ENCODE assay signal across 17 cellular contexts in genomic region chrX:10039821-10040793, GRCh38.
DNase-seq lines count a peak whose midpoint lies in the region; ATAC-seq and TF ChIP-seq lines count a peak whose summit lies in the region.
"Had no signal": no experiment of that assay in that cellular context is flagged by ENCODE, and none has a peak within 500 bp of the region (broad histone marks: within the 10 kb centered on the region; RNA-seq: fewer than 3 reads in every experiment).

No MANE protein-coding gene starts in this region.

- POLR2A ChIA-PET in activated CD4-positive, alpha-beta T cell treated with anti-CD3 and anti-CD28 coated beads, Interleukin-2, amount 10 ng/mL, durations not matched to agents 7 days and 5 days (lab: Charles Lee): no interaction called here
- POLR2A ChIA-PET in WTC11 (lab: Charles Lee): interaction anchor here (1.0 kb wide), 1 partner anchor 26 kb away, joined by 3 read pairs; no protein-coding TSS in a partner anchor

- peak overlapping the region; percentile 45 for H3K27ac Mint-ChIP-seq in activated CD4-positive, alpha-beta T cell treated with anti-CD3 and anti-CD28 coated beads, Interleukin-2, amount 10 ng/mL, durations not matched to agents 24 days and 14 days
- no peak overlapping the region for H3K27ac Mint-ChIP-seq in activated CD4-positive, alpha-beta T cell treated with anti-CD3 and anti-CD28 coated beads, Interleukin-2, amount 10 ng/mL, durations not matched to agents 7 days and 5 days
- peak overlapping the region; percentile 94 for H3K27ac Mint-ChIP-seq in WTC11
- H3K27ac Mint-ChIP-seq: activated CD8-positive, alpha-beta T cell treated with anti-CD3 and anti-CD28 coated beads, Interleukin-2, amount 10 ng/mL, durations not matched to agents 7 days and 5 days had no signal

- intact Hi-C loops in activated CD4-positive, alpha-beta T cell treated with anti-CD3 and anti-CD28 coated beads, Interleukin-2, amount 10 ng/mL, durations not matched to agents 24 days and 14 days (cut with micrococcal nuclease): no loop called here
- intact Hi-C loops in sigmoid colon (cut with DNase I) (no loop called here), body of pancreas (cut with DNase I) (no loop called here)

- peaks cover 5% of the 10 kb centered on the region for H3K4me1 Mint-ChIP-seq in activated CD4-positive, alpha-beta T cell treated with anti-CD3 and anti-CD28 coated beads, Interleukin-2, amount 10 ng/mL, durations not matched to agents 24 days and 14 days
- H3K4me1 Mint-ChIP-seq in activated CD4-positive, alpha-beta T cell treated with anti-CD3 and anti-CD28 coated beads, Interleukin-2, amount 10 ng/mL, durations not matched to agents 7 days and 5 days: no peaks in the 10 kb centered on the region
- peaks cover 50% of the 10 kb centered on the region for H3K4me1 Mint-ChIP-seq in WTC11

- no peak overlapping the region for H3K4me3 Mint-ChIP-seq in activated CD4-positive, alpha-beta T cell treated with anti-CD3 and anti-CD28 coated beads, Interleukin-2, amount 10 ng/mL, durations not matched to agents 24 days and 14 days
- H3K4me3 Mint-ChIP-seq in activated CD4-positive, alpha-beta T cell treated with anti-CD3 and anti-CD28 coated beads, Interleukin-2, amount 10 ng/mL, durations not matched to agents 7 days and 5 days: no peak overlapping the region
- peak overlapping the region; percentile 14; the same call in 1 of the 2 replicates for H3K4me3 Mint-ChIP-seq in WTC11
- H3K4me3 Mint-ChIP-seq: activated CD8-positive, alpha-beta T cell treated with anti-CD3 and anti-CD28 coated beads, Interleukin-2, amount 10 ng/mL, durations not matched to agents 7 days and 5 days had no signal

- H3K27ac ChIP-seq in sigmoid colon: peak overlapping the region in 3 of 4 donors; percentile 17 to 34 (median 21)
- H3K27ac ChIP-seq in body of pancreas: no peak overlapping the region
- H3K27ac ChIP-seq: cardiac muscle cell, HL-60, pancreas, testis had no signal

- H3K36me3 Mint-ChIP-seq in activated CD4-positive, alpha-beta T cell treated with anti-CD3 and anti-CD28 coated beads, Interleukin-2, amount 10 ng/mL, durations not matched to agents 24 days and 14 days (ENCODE audit: low read depth): peaks cover 3% of the 10 kb centered on the region
- H3K36me3 Mint-ChIP-seq in activated CD4-positive, alpha-beta T cell treated with anti-CD3 and anti-CD28 coated beads, Interleukin-2, amount 10 ng/mL, durations not matched to agents 7 days and 5 days (ENCODE audit: low read depth): no peaks in the 10 kb centered on the region
- peaks cover 6% of the 10 kb centered on the region for H3K36me3 Mint-ChIP-seq in WTC11

- ATAC-seq in WTC11: peak; percentile 11; the same call in 1 of the 2 replicates
- no peak for ATAC-seq in HG03354 (IDR thresholded peaks at IDR 0.05; ENCODE audit: poor library complexity, severe bottlenecking, unreplicated experiment)
- no peak for ATAC-seq in body of pancreas
- ATAC-seq: activated CD8-positive, alpha-beta T cell treated with anti-CD3 and anti-CD28 coated beads, Interleukin-2, amount 10 ng/mL, durations not matched to agents 7 days and 5 days; pancreas had no signal

- no peak for DNase-seq in activated CD4-positive, alpha-beta T cell treated with anti-CD3 and anti-CD28 coated beads, Interleukin-2, amount 10 ng/mL, durations not matched to agents 24 days and 14 days
- no peak for DNase-seq in activated CD4-positive, alpha-beta T cell treated with anti-CD3 and anti-CD28 coated beads, Interleukin-2, amount 10 ng/mL, durations not matched to agents 7 days and 5 days
- no peak for DNase-seq in WTC11 (ENCODE audit: low spot score)
- peak; percentile 36 for DNase-seq in fibroblast of villous mesenchyme (ENCODE audit: low read depth)
- no peak for DNase-seq in sigmoid colon
- no peak for DNase-seq in NCI-H2196 (lab: John Stamatoyannopoulos, UW; ENCODE audit: unreplicated experiment)
- DNase-seq in body of pancreas: no peak
- DNase-seq: activated CD8-positive, alpha-beta T cell treated with anti-CD3 and anti-CD28 coated beads, Interleukin-2, amount 10 ng/mL, durations not matched to agents 7 days and 5 days; activated gamma-delta T cell; midbrain; NCI-H2029; pancreas; SIG-M5; testis had no signal

- TF ChIP-seq POLR2A in sigmoid colon (IDR thresholded peaks at IDR 0.05) (no peak), body of pancreas (IDR thresholded peaks at IDR 0.05) (no peak)

- H3K9me3 ChIP-seq in sigmoid colon (no peaks in the 10 kb centered on the region), body of pancreas (no peaks in the 10 kb centered on the region)
- H3K9me3 ChIP-seq: pancreas, testis had no signal

- H3K27me3 ChIP-seq in sigmoid colon: no peaks in the 10 kb centered on the region
- no peaks in the 10 kb centered on the region for H3K27me3 ChIP-seq in body of pancreas
- H3K27me3 ChIP-seq: cardiac muscle cell, pancreas, testis had no signal

- H3K36me3 ChIP-seq in sigmoid colon (no peaks in the 10 kb centered on the region), body of pancreas (replicated peaks in 1 of 2; ENCODE audit: insufficient read depth in 1 of 2, low read depth in 2 of 2) (no peaks in the 10 kb centered on the region)
- H3K36me3 ChIP-seq: cardiac muscle cell, pancreas had no signal

- CTCF ChIA-PET in activated CD4-positive, alpha-beta T cell treated with anti-CD3 and anti-CD28 coated beads, Interleukin-2, amount 10 ng/mL, durations not matched to agents 7 days and 5 days (lab: Charles Lee): interaction anchor here (1.0 to 1.3 kb wide), 2 partner anchors 9 to 80 kb away, joined by 3 to 7 read pairs; no protein-coding TSS in a partner anchor
- CTCF ChIA-PET in WTC11 (lab: Charles Lee): interaction anchor here (0.6 to 2.1 kb wide), 3 partner anchors 28 to 56 kb away, joined by 3 to 6 read pairs (median 3); no protein-coding TSS in a partner anchor

- H3K4me1 ChIP-seq in sigmoid colon: peaks cover 0 to 26% (median 12%) of the 10 kb centered on the region in 4 donors
- H3K4me1 ChIP-seq in body of pancreas: peaks cover 4% of the 10 kb centered on the region

- H3K4me3 ChIP-seq in fibroblast of villous mesenchyme (ENCODE audit: low read depth, low read length) (no peak overlapping the region), sigmoid colon (no peak overlapping the region), body of pancreas (no peak overlapping the region)
- H3K4me3 ChIP-seq: cardiac muscle cell, pancreas, testis had no signal

- no peaks in the 10 kb centered on the region for H3K27me3 Mint-ChIP-seq in activated CD4-positive, alpha-beta T cell treated with anti-CD3 and anti-CD28 coated beads, Interleukin-2, amount 10 ng/mL, durations not matched to agents 24 days and 14 days
- H3K27me3 Mint-ChIP-seq in activated CD4-positive, alpha-beta T cell treated with anti-CD3 and anti-CD28 coated beads, Interleukin-2, amount 10 ng/mL, durations not matched to agents 7 days and 5 days: no peaks in the 10 kb centered on the region
- H3K27me3 Mint-ChIP-seq in WTC11 (ENCODE audit: low read depth): no peaks in the 10 kb centered on the region

- no peak for TF ChIP-seq EP300 in sigmoid colon (IDR thresholded peaks at IDR 0.05)

- TF ChIP-seq CTCF in WTC11 (IDR thresholded peaks at IDR 0.05) (no peak), fibroblast of villous mesenchyme (IDR thresholded peaks at IDR 0.05; ENCODE audit: insufficient read depth, low read depth, low read length) (no peak), sigmoid colon (IDR thresholded peaks at IDR 0.05) (no peak), body of pancreas (IDR thresholded peaks at IDR 0.05) (no peak)

- 80 to 82% methylated on average over 12 of the region's 12 CpGs for WGBS in sigmoid colon, 2 donors
- WGBS in body of pancreas, 2 donors: 72 to 73% methylated on average over 11 to 12 of the region's 12 CpGs

- H3K9me3 Mint-ChIP-seq in activated CD4-positive, alpha-beta T cell treated with anti-CD3 and anti-CD28 coated beads, Interleukin-2, amount 10 ng/mL, durations not matched to agents 24 days and 14 days: no peaks in the 10 kb centered on the region
- no peaks in the 10 kb centered on the region for H3K9me3 Mint-ChIP-seq in activated CD4-positive, alpha-beta T cell treated with anti-CD3 and anti-CD28 coated beads, Interleukin-2, amount 10 ng/mL, durations not matched to agents 7 days and 5 days
- H3K9me3 Mint-ChIP-seq in WTC11: no peaks in the 10 kb centered on the region

TF ChIP-seq in WTC11, 78 proteins besides CTCF, POLR2A, EP300 and RAD21 (continues in another document):
- no peak for TF ChIP-seq MXD4 (CRISPR knock-in tag; IDR thresholded peaks at IDR 0.05; ENCODE audit: borderline replicate concordance)
- TF ChIP-seq ATF2 (CRISPR knock-in tag; IDR thresholded peaks at IDR 0.05; ENCODE audit: borderline replicate concordance, low read depth): no peak
- no peak for TF ChIP-seq USF1 (CRISPR knock-in tag; IDR thresholded peaks at IDR 0.05)
- no peak for TF ChIP-seq RELA (CRISPR knock-in tag; IDR thresholded peaks at IDR 0.05; ENCODE audit: borderline replicate concordance)

Comparison
In these comparisons a context has a peak if more than half of its experiments do, and no peak if none do; other contexts are left out.
1. H3K27ac ChIP-seq: peak in sigmoid colon (3 of 4); none in body of pancreas (0 of 4).